ENCODE assay signal across 20 cellular contexts in the genomic region with DNA sequence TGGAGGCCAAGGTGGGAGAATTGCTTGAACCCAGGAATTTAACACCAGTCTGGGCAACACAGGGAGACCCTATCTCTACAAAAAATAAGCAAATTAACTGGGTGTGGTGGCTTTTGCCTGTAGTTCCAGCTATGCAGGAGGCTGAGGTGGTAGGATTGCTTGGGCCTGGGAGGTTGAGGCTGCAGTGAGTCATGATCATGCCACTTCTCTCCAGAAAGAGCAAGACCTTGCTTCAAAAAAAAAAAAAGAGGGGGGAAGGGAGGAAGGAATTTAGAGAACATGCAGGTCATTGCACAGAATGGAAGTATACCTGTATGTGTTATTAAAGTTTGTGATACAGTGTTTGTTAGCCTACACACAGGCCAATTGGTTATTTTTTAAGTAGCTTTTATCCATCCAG. TPM values are rescaled to one million over a fixed set of nuclear protein-coding genes. Genes with fewer than 3 reads are reported as not detected.
DNase-seq lines count a peak whose midpoint lies in the region; ATAC-seq and TF ChIP-seq lines count a peak whose summit lies in the region.
"Had no signal": no experiment of that assay in that cellular context is flagged by ENCODE, and none has a peak within 500 bp of the region (broad histone marks: within the 10 kb centered on the region; RNA-seq: fewer than 3 reads in every experiment).

No MANE protein-coding gene starts in this region.

- H3K9me3 ChIP-seq in effector memory CD4-positive, alpha-beta T cell (ENCODE audit: control insufficient read depth, low read length), result no peaks in the 10 kb centered on the region
- H3K9me3 ChIP-seq: uterus had no signal

- H3K27ac Mint-ChIP-seq in HFFc6, result peak overlapping the region; percentile 51; the same call in 1 of the 2 replicates
- H3K27ac Mint-ChIP-seq: activated CD8-positive, alpha-beta T cell treated with anti-CD3 and anti-CD28 coated beads for 36 hours; activated naive CD4-positive, alpha-beta T cell treated with anti-CD3 and anti-CD28 coated beads, Interleukin-2, amount 10 ng/mL, durations not matched to agents 7 days and 5 days; activated T-cell treated with anti-CD3 and anti-CD28 coated beads, Interleukin-2, amount 50 U/mL, for 24 hours; natural killer cell treated with Interleukin-12 subunit alpha and Interleukin-12 subunit beta and Interleukin-15 and Interleukin-18, amount 100 ng/mL, for 72 hours; T-helper 2 cell treated with Interferon-gamma antibody and Interleukin-4, amounts not matched to agents 5 μg/mL and 100 μg/mL, for 36 hours had no signal

- H3K4me3 Mint-ChIP-seq in HFFc6, result no peak overlapping the region
- H3K4me3 Mint-ChIP-seq: activated CD8-positive, alpha-beta T cell treated with anti-CD3 and anti-CD28 coated beads for 36 hours; activated naive CD4-positive, alpha-beta T cell treated with anti-CD3 and anti-CD28 coated beads, Interleukin-2, amount 10 ng/mL, durations not matched to agents 7 days and 5 days; activated T-cell treated with anti-CD3 and anti-CD28 coated beads, Interleukin-2, amount 50 U/mL, for 24 hours; natural killer cell treated with Interleukin-12 subunit alpha and Interleukin-12 subunit beta and Interleukin-15 and Interleukin-18, amount 100 ng/mL, for 72 hours; T-helper 2 cell treated with Interferon-gamma antibody and Interleukin-4, amounts not matched to agents 5 μg/mL and 100 μg/mL, for 36 hours had no signal

- in situ Hi-C loops in ACHN (cut with HindIII; ENCODE audit: low pct_ligation_motif_present, low pct_unique_long_range_greater_than_20kb, low sequenced_read_pairs), result no loop called here

- H3K4me1 ChIP-seq in effector memory CD4-positive, alpha-beta T cell (ENCODE audit: control insufficient read depth, insufficient read depth, low read length, poor library complexity, severe bottlenecking), result no peaks in the 10 kb centered on the region
- H3K4me1 ChIP-seq: uterus had no signal

- H3K4me3 ChIP-seq in effector memory CD4-positive, alpha-beta T cell (ENCODE audit: insufficient read depth, low read depth, low read length, poor library complexity, severe bottlenecking), result no peak overlapping the region
- H3K4me3 ChIP-seq: PC-9, uterus had no signal

- H3K27ac ChIP-seq in effector memory CD4-positive, alpha-beta T cell (ENCODE audit: insufficient read depth, low read length, poor library complexity, severe bottlenecking), result no peak overlapping the region
- H3K27ac ChIP-seq: PC-9, uterus had no signal

- H3K27me3 ChIP-seq in effector memory CD4-positive, alpha-beta T cell (replicated peaks; ENCODE audit: control insufficient read depth, insufficient read depth, low read length, poor library complexity, severe bottlenecking), result no peaks in the 10 kb centered on the region
- H3K27me3 ChIP-seq: uterus had no signal

- H3K36me3 Mint-ChIP-seq in HFFc6 (ENCODE audit: low read depth), result peaks cover 4% of the 10 kb centered on the region; the same call in 1 of the 2 replicates
- H3K36me3 Mint-ChIP-seq: natural killer cell treated with Interleukin-12 subunit alpha and Interleukin-12 subunit beta and Interleukin-15 and Interleukin-18, amount 100 ng/mL, for 72 hours had no signal

- DNase-seq in ACHN, result peak; percentile 62
- no peak for DNase-seq in HFFc6
- peak; percentile 26 for DNase-seq in astrocyte of the hippocampus (ENCODE audit: low read depth, low spot score)
- DNase-seq in islet precursor cell, result peak; percentile 75
- DNase-seq in cerebellar nuclear complex (lab: John Stamatoyannopoulos, UW), result no peak
- DNase-seq in effector memory CD4-positive, alpha-beta T cell, result no peak
- no peak for DNase-seq in KG1 (lab: John Stamatoyannopoulos, UW)
- DNase-seq: activated CD8-positive, alpha-beta T cell treated with anti-CD3 and anti-CD28 coated beads for 36 hours; activated naive CD4-positive, alpha-beta T cell treated with anti-CD3 and anti-CD28 coated beads, Interleukin-2, amount 10 ng/mL, durations not matched to agents 7 days and 5 days; activated T-cell treated with anti-CD3 and anti-CD28 coated beads, Interleukin-2, amount 50 U/mL, for 24 hours; cortex of kidney; Kasumi-1; NCI-H1436; PC-9; stimulated activated CD4-positive, alpha-beta T cell treated with anti-CD3 and anti-CD28 coated beads, Interleukin-12 subunit alpha, Interleukin-12 subunit beta, amount 100 ng/mL, for 4 hours; uterus had no signal

- no peaks in the 10 kb centered on the region for H3K27me3 Mint-ChIP-seq in HFFc6 (ENCODE audit: insufficient read depth)
- H3K27me3 Mint-ChIP-seq: activated CD8-positive, alpha-beta T cell treated with anti-CD3 and anti-CD28 coated beads for 36 hours; activated naive CD4-positive, alpha-beta T cell treated with anti-CD3 and anti-CD28 coated beads, Interleukin-2, amount 10 ng/mL, durations not matched to agents 7 days and 5 days; activated T-cell treated with anti-CD3 and anti-CD28 coated beads, Interleukin-2, amount 50 U/mL, for 24 hours; natural killer cell treated with Interleukin-12 subunit alpha and Interleukin-12 subunit beta and Interleukin-15 and Interleukin-18, amount 100 ng/mL, for 72 hours had no signal

- H3K4me1 Mint-ChIP-seq in HFFc6 (ENCODE audit: low read depth), result peaks cover 32% of the 10 kb centered on the region

- ATAC-seq in GM21447 (IDR thresholded peaks at IDR 0.05; ENCODE audit: unreplicated experiment), result no peak
- ATAC-seq: activated CD8-positive, alpha-beta T cell treated with anti-CD3 and anti-CD28 coated beads for 36 hours; natural killer cell treated with Interleukin-12 subunit alpha and Interleukin-12 subunit beta and Interleukin-15 and Interleukin-18, amount 100 ng/mL, for 72 hours had no signal

- TF ChIP-seq CTCF in HFFc6 (IDR thresholded peaks at IDR 0.05), result no peak

- H3K36me3 ChIP-seq in effector memory CD4-positive, alpha-beta T cell (ENCODE audit: control insufficient read depth, insufficient read depth, low read length), result no peaks in the 10 kb centered on the region
- H3K36me3 ChIP-seq: uterus had no signal

- no peaks in the 10 kb centered on the region for H3K9me3 Mint-ChIP-seq in HFFc6
- H3K9me3 Mint-ChIP-seq: activated CD8-positive, alpha-beta T cell treated with anti-CD3 and anti-CD28 coated beads for 36 hours; activated naive CD4-positive, alpha-beta T cell treated with anti-CD3 and anti-CD28 coated beads, Interleukin-2, amount 10 ng/mL, durations not matched to agents 7 days and 5 days; activated T-cell treated with anti-CD3 and anti-CD28 coated beads, Interleukin-2, amount 50 U/mL, for 24 hours; natural killer cell treated with Interleukin-12 subunit alpha and Interleukin-12 subunit beta and Interleukin-15 and Interleukin-18, amount 100 ng/mL, for 72 hours; T-helper 2 cell treated with Interferon-gamma antibody and Interleukin-4, amounts not matched to agents 5 μg/mL and 100 μg/mL, for 36 hours had no signal

RNA-seq across cellular contexts. Expression of gene PKP4, which starts 25.8 kb away (rescaled TPM):
- 10 to 100 TPM; 35.9 to 48.9 (median 43.5) TPM for total RNA-seq in HFFc6 (2021; fragmentation: NEBNext Ultra II Directional; extraction: Animal tissue kit (Norgen Biotek cat#: 25700))

RNA-seq across cellular contexts. Expression of gene CCDC148, which starts 26.0 kb away (rescaled TPM):
- total RNA-seq in HFFc6 (2021; fragmentation: NEBNext Ultra II Directional; extraction: Animal tissue kit (Norgen Biotek cat#: 25700)), result 1 to 10 TPM in 2 of 6 experiments, under 1 TPM in 4; 0.66 to 1.3 (median 0.84) TPM
- total RNA-seq: activated CD8-positive, alpha-beta T cell treated with anti-CD3 and anti-CD28 coated beads for 36 hours; natural killer cell treated with Interleukin-12 subunit alpha and Interleukin-12 subunit beta and Interleukin-15 and Interleukin-18, amount 100 ng/mL, for 72 hours; pulmonary artery endothelial cell had no signal

Comparison
In these comparisons a context has a peak if more than half of its experiments do, and no peak if none do; other contexts are left out.
1. DNase-seq: peak in ACHN (single experiment), astrocyte of the hippocampus (single experiment) and islet precursor cell (single experiment); none in HFFc6 (single experiment), cerebellar nuclear complex (0 of 2), effector memory CD4-positive, alpha-beta T cell (0 of 3) and KG1 (single experiment).